Comparison of ENCODE assay signal across 10 cellular contexts in genomic region chr1:227789042-227789880, GRCh38. TPM values are rescaled to one million over a fixed set of nuclear protein-coding genes. Genes with fewer than 3 reads are reported as not detected.
DNase-seq lines count a peak whose midpoint lies in the region; ATAC-seq, FAIRE-seq and TF ChIP-seq lines count a peak whose summit lies in the region.
"Had no signal": no experiment of that assay in that cellular context is flagged by ENCODE, and none has a peak within 500 bp of the region (broad histone marks: within the 10 kb centered on the region; RNA-seq: fewer than 3 reads in every experiment).

No MANE protein-coding gene starts in this region.

- TF ChIP-seq EP300 in esophagus muscularis mucosa (IDR thresholded peaks at IDR 0.05), result no peak

- TF ChIP-seq CTCF in RWPE1 (conservative IDR thresholded peaks at IDR 0.05; ENCODE audit: low read depth) (no peak), esophagus muscularis mucosa (IDR thresholded peaks at IDR 0.05) (no peak), psoas muscle (IDR thresholded peaks at IDR 0.05) (peak; percentile 26)

- POLR2A ChIA-PET in RWPE1 (lab: Yijun Ruan, JAX; ENCODE audit: low non-redundant PET), result no interaction called here

- peak; percentile 86 for DNase-seq in G401 (ENCODE audit: low spot score)
- DNase-seq in RWPE1 (ENCODE audit: low spot score), result no peak
- DNase-seq in esophagus muscularis mucosa (ENCODE audit: extremely low spot score), result peak; percentile 90
- DNase-seq in psoas muscle, result no peak
- DNase-seq in GM19239 (ENCODE audit: insufficient read length, low spot score), result no peak

- H3K4me3 ChIP-seq in esophagus muscularis mucosa (peak overlapping the region; percentile 64 to 73 (median 66)), psoas muscle (peak overlapping the region; percentile 78)

- intact Hi-C loops in esophagus muscularis mucosa (cut with DNase I) (loop anchor here (2.0 kb wide), 2 partner anchors 98 to 158 kb away; partner anchors contain the start of gene WNT9A), psoas muscle (cut with DNase I) (no loop called here)

- in situ Hi-C loops in G401 (cut with HindIII; ENCODE audit: low sequenced_read_pairs), result no loop called here

- H3K9me3 ChIP-seq in esophagus muscularis mucosa, result no peaks in the 10 kb centered on the region
- H3K9me3 ChIP-seq in psoas muscle, result no peaks in the 10 kb centered on the region

- H3K27ac ChIP-seq in RWPE1, result peak overlapping the region; percentile 89
- peak overlapping the region; percentile 81 to 86 (median 82) for H3K27ac ChIP-seq in esophagus muscularis mucosa (replicated peaks in 1 of 4)
- no peak overlapping the region for H3K27ac ChIP-seq in psoas muscle

- FAIRE-seq in GM19239 (lab: Jason Lieb, UNC), result no peak

- TF ChIP-seq POLR2A in esophagus muscularis mucosa (IDR thresholded peaks at IDR 0.05; ENCODE audit: low read depth), result no peak

- H3K36me3 ChIP-seq in esophagus muscularis mucosa, result no peaks in the 10 kb centered on the region
- H3K36me3 ChIP-seq in psoas muscle (ENCODE audit: insufficient read depth in 1 of 2, low read depth in 1 of 2), result no peaks in the 10 kb centered on the region

- CTCF ChIA-PET in RWPE1 (lab: Yijun Ruan, JAX), result interaction anchor here (0.9 to 1.2 kb wide), 2 partner anchors 16 to 59 kb away, joined by 3 to 5 read pairs; no protein-coding TSS in a partner anchor

- H3K4me1 ChIP-seq in esophagus muscularis mucosa, result peaks cover 21 to 44% (median 37%) of the 10 kb centered on the region in 4 donors
- peaks cover 18% of the 10 kb centered on the region for H3K4me1 ChIP-seq in psoas muscle

- peak in 2 of 4 donors; percentile 25 to 40 for ATAC-seq in psoas muscle
- ATAC-seq in GM21786 (IDR thresholded peaks at IDR 0.05; ENCODE audit: unreplicated experiment), result no peak
- ATAC-seq in GM21825 (IDR thresholded peaks at IDR 0.05; ENCODE audit: unreplicated experiment), result no peak
- ATAC-seq in GM21723 (IDR thresholded peaks at IDR 0.05; ENCODE audit: unreplicated experiment), result no peak

- no peaks in the 10 kb centered on the region for H3K27me3 ChIP-seq in esophagus muscularis mucosa
- H3K27me3 ChIP-seq in psoas muscle (ENCODE audit: insufficient read depth in 3 of 3, low read length in 2 of 3), result no peaks in the 10 kb centered on the region

- 71% methylated on average over 11 of the region's 19 CpGs for WGBS in esophagus muscularis mucosa
- WGBS in psoas muscle, 3 donors, result 64 to 68% (median 66%) methylated on average over 19 of the region's 19 CpGs

RNA-seq across cellular contexts. Expression of gene PRSS38, which starts 26.2 kb away (rescaled TPM):
- total RNA-seq in G401 (2014; rRNA removed; shearing (Covaris generic)), result not detected in 2 replicates
- not detected for total RNA-seq in esophagus muscularis mucosa
- not detected for total RNA-seq in psoas muscle
- not detected for polyA plus RNA-seq in psoas muscle
- total RNA-seq: NCI-H460, pulmonary artery endothelial cell had no signal

RNA-seq across cellular contexts. Expression of gene SNAP47, which starts 54.0 kb away (rescaled TPM):
- 72.9 and 84.9 TPM in 2 replicates for total RNA-seq in G401 (2014; rRNA removed; shearing (Covaris generic))
- total RNA-seq in esophagus muscularis mucosa, result 10 to 100 TPM; 26.6 to 41.0 (median 38.8) TPM
- 10 to 100 TPM; 19.6 to 40.5 (median 31.5) TPM for total RNA-seq in psoas muscle
- 10 to 100 TPM; 17.9 to 26.6 (median 20.4) TPM for polyA plus RNA-seq in psoas muscle

RNA-seq across cellular contexts. Expression of gene JMJD4, which starts 54.2 kb away (rescaled TPM):
- 38.3 and 38.7 TPM in 2 replicates for total RNA-seq in G401 (2014; rRNA removed; shearing (Covaris generic))
- total RNA-seq in esophagus muscularis mucosa (10 to 100 TPM; 10.8 to 18.4 (median 14.2) TPM), psoas muscle (10 to 100 TPM in 3 of 4 donors, 1 to 10 TPM in 1; 9.0 to 16.2 (median 14.3) TPM)
- polyA plus RNA-seq in psoas muscle, result 10 to 100 TPM; 12.4 to 20.5 (median 15.7) TPM

Comparison
In these comparisons a context has a peak if more than half of its experiments do, and no peak if none do; other contexts are left out.
1. DNase-seq: peak in G401 (single experiment) and esophagus muscularis mucosa (single experiment); none in RWPE1 (single experiment), psoas muscle (0 of 2) and GM19239 (single experiment).